Comparison of ENCODE assay signal across 19 cellular contexts in genomic region chr20:54429364-54429763, GRCh38. TPM values are rescaled to one million over a fixed set of nuclear protein-coding genes. Genes with fewer than 3 reads are reported as not detected.
"Had no signal": no experiment of that assay in that cellular context is flagged by ENCODE, and none has a peak within 500 bp of the region (broad histone marks: within the 10 kb centered on the region; RNA-seq: fewer than 3 reads in every experiment).

No MANE protein-coding gene starts in this region.

- H3K27me3 ChIP-seq: esophagus muscularis mucosa, gastroesophageal sphincter, neutrophil, sigmoid colon, tibial artery, upper lobe of left lung had no signal

- H3K4me1 Mint-ChIP-seq: central memory CD8-positive, alpha-beta T cell; naive thymus-derived CD4-positive, alpha-beta T cell had no signal

- H3K4me3 ChIP-seq: esophagus muscularis mucosa, gastroesophageal sphincter, psoas muscle, sigmoid colon, skin epidermis, tibial artery, upper lobe of left lung had no signal

- H3K4me3 Mint-ChIP-seq: central memory CD8-positive, alpha-beta T cell; naive thymus-derived CD4-positive, alpha-beta T cell; nephron progenitor cell had no signal

- H3K4me1 ChIP-seq: esophagus muscularis mucosa, gastroesophageal sphincter, psoas muscle, sigmoid colon, tibial artery, upper lobe of left lung had no signal

- H3K27ac ChIP-seq: esophagus muscularis mucosa, gastroesophageal sphincter, neutrophil, psoas muscle, sigmoid colon, skin epidermis, tibial artery, upper lobe of left lung had no signal

- H3K9me3 ChIP-seq: neutrophil had no signal

- H3K27ac Mint-ChIP-seq: naive thymus-derived CD4-positive, alpha-beta T cell; nephron progenitor cell had no signal

- DNase-seq: effector memory CD4-positive, alpha-beta T cell; foreskin fibroblast; kidney; left colon; mammary epithelial cell; naive thymus-derived CD4-positive, alpha-beta T cell; nephron progenitor cell; psoas muscle; sigmoid colon; stimulated activated CD4-positive, alpha-beta T cell treated with anti-CD3 and anti-CD28 coated beads, Interleukin-12 subunit alpha, Interleukin-12 subunit beta, amount 100 ng/mL, for 4 hours; stimulated activated naive CD8-positive, alpha-beta T cell treated with anti-CD3 and anti-CD28 coated beads, Interleukin-15, Interleukin-2, amounts not matched to agents 100 U/mL and 50 U/mL, for 24 hours; tibial artery had no signal

- ATAC-seq: gastroesophageal sphincter; left colon; naive thymus-derived CD4-positive, alpha-beta T cell; psoas muscle; stimulated activated naive CD8-positive, alpha-beta T cell treated with anti-CD3 and anti-CD28 coated beads, Interleukin-15, Interleukin-2, amounts not matched to agents 100 U/mL and 50 U/mL, for 24 hours had no signal

- H3K36me3 ChIP-seq: esophagus muscularis mucosa, gastroesophageal sphincter, neutrophil, sigmoid colon, tibial artery, upper lobe of left lung had no signal

RNA-seq across cellular contexts. Expression of gene DOK5, which starts 46.0 kb away (rescaled TPM):
- total RNA-seq: mononuclear cell had no signal
